ENCODE assay signal across 30 cellular contexts in the genomic region with DNA sequence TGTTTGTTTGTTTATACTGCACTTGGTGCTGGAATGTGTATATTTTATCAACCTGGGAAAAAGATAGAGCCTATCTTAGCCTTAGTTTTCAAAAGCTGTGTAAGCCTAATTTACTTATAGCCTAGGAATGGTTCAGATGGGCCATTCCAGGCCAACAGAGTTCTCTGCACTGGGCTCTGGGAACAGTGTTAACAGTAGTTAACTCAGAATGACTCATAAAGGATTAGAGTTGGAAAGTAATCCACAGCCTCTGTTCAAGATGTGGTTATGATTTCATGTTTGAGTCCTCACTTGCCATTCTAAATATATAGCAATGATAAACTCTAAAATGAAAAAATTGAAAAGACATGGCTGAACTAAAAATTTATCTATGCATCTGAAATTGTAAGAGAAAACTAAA. TPM values are rescaled to one million over a fixed set of nuclear protein-coding genes. Genes with fewer than 3 reads are reported as not detected.
DNase-seq lines count a peak whose midpoint lies in the region; ATAC-seq, FAIRE-seq and TF ChIP-seq lines count a peak whose summit lies in the region.
"Had no signal": no experiment of that assay in that cellular context is flagged by ENCODE, and none has a peak within 500 bp of the region (broad histone marks: within the 10 kb centered on the region; RNA-seq: fewer than 3 reads in every experiment).

No MANE protein-coding gene starts in this region.

- no peak overlapping the region for H4K8ac ChIP-seq in IMR-90 (ENCODE audit: low read depth in 2 of 2, low read length in 2 of 2)

- H2AFZ ChIP-seq in IMR-90 (replicated peaks; ENCODE audit: low read length, poor library complexity) = no peak overlapping the region
- H2AFZ ChIP-seq in astrocyte (ENCODE audit: low read depth, low read length) = no peak overlapping the region

- no peaks in the 10 kb centered on the region for H3K9me1 ChIP-seq in IMR-90 (ENCODE audit: insufficient read depth, low read length)

- ATAC-seq in IMR-90 (ENCODE audit: low read depth) = no peak
- ATAC-seq: Right ventricle myocardium inferior, WTC11 had no signal

- TF ChIP-seq CTCF in AG09309 (IDR thresholded peaks at IDR 0.05; ENCODE audit: control insufficient read depth, insufficient read depth, low read depth, low read length, missing control alignments) (no peak), IMR-90 (conservative IDR thresholded peaks at IDR 0.05; ENCODE audit: low read depth, low read length) (no peak), astrocyte (IDR thresholded peaks at IDR 0.05; ENCODE audit: insufficient read depth, low read depth, low read length) (no peak), testis (IDR thresholded peaks at IDR 0.05) (no peak)

- H3K9me3 Mint-ChIP-seq in astrocyte (ENCODE audit: unreplicated experiment) = no peaks in the 10 kb centered on the region
- H3K9me3 Mint-ChIP-seq: activated T-helper 2 cell treated with anti-CD3 and anti-CD28 coated beads, Interferon-gamma antibody, Interleukin-2, Interleukin-4, amounts not matched to agents 10 μg/mL and 5 μg/mL and 100 μg/mL, durations not matched to agents 14 hours and 24 hours and 36 hours; WTC11 had no signal

- no peaks in the 10 kb centered on the region; the same call in 1 of the 2 replicates for H3K9me3 ChIP-seq in IMR-90 (ENCODE audit: control insufficient read depth, insufficient read depth, low read length)
- no peaks in the 10 kb centered on the region for H3K9me3 ChIP-seq in astrocyte (ENCODE audit: insufficient read depth, low read depth, low read length)
- no peaks in the 10 kb centered on the region for H3K9me3 ChIP-seq in HAP-1
- H3K9me3 ChIP-seq in testis = no peaks in the 10 kb centered on the region
- H3K9me3 ChIP-seq: neutrophil had no signal

- H3K56ac ChIP-seq in IMR-90 (ENCODE audit: extremely low read depth, insufficient read depth, low read length) = no peak overlapping the region

- H3K27me3 ChIP-seq in IMR-90 (ENCODE audit: control insufficient read depth, insufficient read depth, low read length) (no peaks in the 10 kb centered on the region), astrocyte (ENCODE audit: insufficient read depth, low read length) (no peaks in the 10 kb centered on the region), HAP-1 (ENCODE audit: low read depth) (no peaks in the 10 kb centered on the region), testis (no peaks in the 10 kb centered on the region)
- H3K27me3 ChIP-seq: neutrophil had no signal

- no peak overlapping the region for H4K5ac ChIP-seq in IMR-90 (ENCODE audit: low read depth, low read length)

- no peaks in the 10 kb centered on the region for H3K4me1 ChIP-seq in IMR-90 (ENCODE audit: control insufficient read depth, insufficient read depth, low read length)
- no peaks in the 10 kb centered on the region for H3K4me1 ChIP-seq in astrocyte (ENCODE audit: insufficient read depth, low read length)
- no peaks in the 10 kb centered on the region for H3K4me1 ChIP-seq in HAP-1
- no peaks in the 10 kb centered on the region for H3K4me1 ChIP-seq in testis

- H3K27ac Mint-ChIP-seq in astrocyte (ENCODE audit: unreplicated experiment) = no peak overlapping the region
- H3K27ac Mint-ChIP-seq: activated naive CD8-positive, alpha-beta T cell; activated T-helper 2 cell treated with anti-CD3 and anti-CD28 coated beads, Interferon-gamma antibody, Interleukin-2, Interleukin-4, amounts not matched to agents 10 μg/mL and 5 μg/mL and 100 μg/mL, durations not matched to agents 14 hours and 24 hours and 36 hours; WTC11 had no signal

- POLR2A ChIA-PET in IMR-90 (lab: Charles Lee; ENCODE audit: unreplicated experiment) = no interaction called here

- H3K4me3 ChIP-seq in AG09309 (ENCODE audit: control insufficient read depth, low read depth, low read length) (no peak overlapping the region), IMR-90 (ENCODE audit: insufficient read depth, low read depth, low read length) (no peak overlapping the region), astrocyte (ENCODE audit: insufficient read depth, low read depth, low read length) (no peak overlapping the region), HAP-1 (no peak overlapping the region), testis (no peak overlapping the region)

- H3K23ac ChIP-seq in IMR-90 (ENCODE audit: low read depth, low read length) = no peak overlapping the region

- H3K9ac ChIP-seq in IMR-90 (ENCODE audit: low read depth, low read length) (no peak overlapping the region), astrocyte (ENCODE audit: low read length) (no peak overlapping the region)

- no peak overlapping the region for H2BK15ac ChIP-seq in IMR-90 (ENCODE audit: low read depth, low read length)

- intact Hi-C loops in IMR-90 (cut with micrococcal nuclease) = no loop called here
- intact Hi-C loops in testis (cut with DNase I; ENCODE audit: low total_unique reads) = no loop called here

- no TSS peak for BruUV-seq in IMR-90 (replicated peaks; lab: Mats Ljungman, UMichigan)

- no peaks in the 10 kb centered on the region for H3K79me2 ChIP-seq in astrocyte (ENCODE audit: insufficient read depth, low read length)

- no peak overlapping the region for H2AK5ac ChIP-seq in IMR-90 (ENCODE audit: low read depth, low read length)

- H3K4me2 ChIP-seq in IMR-90 (ENCODE audit: low read depth, low read length) (no peak overlapping the region), astrocyte (ENCODE audit: low read length) (no peak overlapping the region)

- H3K14ac ChIP-seq in IMR-90 (replicated peaks; ENCODE audit: low read depth, low read length) = no peak overlapping the region

- dilution Hi-C loops in IMR-90 (cut with HindIII; ENCODE audit: low sequenced_read_pairs, unreplicated experiment) = no loop called here

- H3K27me3 Mint-ChIP-seq in astrocyte (ENCODE audit: low read depth, unreplicated experiment) = no peaks in the 10 kb centered on the region
- H3K27me3 Mint-ChIP-seq: activated naive CD8-positive, alpha-beta T cell had no signal

- no peak for FAIRE-seq in astrocyte (lab: Jason Lieb, UNC)
- FAIRE-seq in urothelium cell line (lab: Jason Lieb, UNC) = no peak
- FAIRE-seq: endothelial cell of umbilical vein, HTR-8/SVneo, small intestine had no signal

- H3K36me3 ChIP-seq in IMR-90 (ENCODE audit: control insufficient read depth, insufficient read depth, low read length) (no peaks in the 10 kb centered on the region), astrocyte (ENCODE audit: insufficient read depth, low read length) (no peaks in the 10 kb centered on the region), HAP-1 (replicated peaks) (no peaks in the 10 kb centered on the region), testis (ENCODE audit: low read depth, missing control alignments) (no peaks in the 10 kb centered on the region)
- H3K36me3 ChIP-seq: neutrophil had no signal

- H2AK9ac ChIP-seq in IMR-90 (replicated peaks; ENCODE audit: low read depth, low read length, poor library complexity) = no peak overlapping the region

- H3K18ac ChIP-seq in IMR-90 (ENCODE audit: low read depth, low read length) = no peak overlapping the region

- H3K4me3 Mint-ChIP-seq in astrocyte (ENCODE audit: unreplicated experiment) = no peak overlapping the region
- H3K4me3 Mint-ChIP-seq: activated naive CD8-positive, alpha-beta T cell; WTC11 had no signal

- H4K20me1 ChIP-seq in IMR-90 (ENCODE audit: insufficient read depth, low read length) (no peaks in the 10 kb centered on the region), astrocyte (ENCODE audit: insufficient read depth, low read length) (no peaks in the 10 kb centered on the region)

- H3K27ac ChIP-seq in IMR-90 (ENCODE audit: insufficient read depth, low read length) = no peak overlapping the region
- no peak overlapping the region for H3K27ac ChIP-seq in astrocyte (ENCODE audit: low read depth, low read length)
- H3K27ac ChIP-seq in testis = no peak overlapping the region
- H3K27ac ChIP-seq: neutrophil had no signal

- H3K79me1 ChIP-seq in IMR-90 (ENCODE audit: low read depth in 1 of 2, low read length in 2 of 2) = no peaks in the 10 kb centered on the region

- DNase-seq in AG09309 (ENCODE audit: low read depth) = peak; percentile 7
- peak; percentile 3 for DNase-seq in IMR-90
- DNase-seq in astrocyte (ENCODE audit: low read depth) = peak; percentile 52
- peak; percentile 6 for DNase-seq in myocyte (ENCODE audit: low read depth)
- DNase-seq in urothelium cell line (ENCODE audit: low spot score) = no peak
- no peak for DNase-seq in HAP-1 (ENCODE audit: low spot score in 2 of 2)
- DNase-seq in testis = no peak
- no peak for DNase-seq in activated effector memory CD4-positive, alpha-beta T cell treated with Interleukin-2 at 50 U/mL for 16 hours
- DNase-seq: activated CD4-positive, alpha-beta T cell treated with anti-CD3 and anti-CD28 coated beads, Interleukin-2, amount 50 U/mL, for 48 hours; C1 segment of cervical spinal cord; foreskin fibroblast; GOT3; KG1; mesenchymal stem cell; NCI-H1092; NCI-H1930; NCI-H2227 treated with DMSO at 0.1 percent for 48 hours; NCI-H774; small intestine; substantia nigra had no signal

- no peak overlapping the region for H2BK120ac ChIP-seq in IMR-90 (ENCODE audit: low read depth, low read length)

- CTCF ChIA-PET in IMR-90 (lab: Yijun Ruan, JAX) = no interaction called here

- peaks cover 11% of the 10 kb centered on the region for H3K4me1 Mint-ChIP-seq in astrocyte (ENCODE audit: low read depth, unreplicated experiment)

- in situ Hi-C loops in IMR-90 (cut with MboI; ENCODE audit: low sequenced_read_pairs) (no loop called here), HAP-1 (cut with MboI; ENCODE audit: low sequenced_read_pairs) (no loop called here)

- no peak overlapping the region for H4K91ac ChIP-seq in IMR-90 (ENCODE audit: insufficient read depth, low read depth, low read length)

- TF ChIP-seq POLR2A in IMR-90 (IDR thresholded peaks at IDR 0.05; ENCODE audit: low read depth, low read length) = no peak
- TF ChIP-seq POLR2A in testis (IDR thresholded peaks at IDR 0.05) = no peak

- no peak overlapping the region for H3K4ac ChIP-seq in IMR-90 (ENCODE audit: low read depth, low read length)

- no peak for TF ChIP-seq RAD21 in IMR-90 (IDR thresholded peaks at IDR 0.05; ENCODE audit: low read length)

- no peaks in the 10 kb centered on the region for H3K36me3 Mint-ChIP-seq in astrocyte (ENCODE audit: low read depth, unreplicated experiment)
- H3K36me3 Mint-ChIP-seq: activated naive CD8-positive, alpha-beta T cell; WTC11 had no signal

- H2BK5ac ChIP-seq in IMR-90 (ENCODE audit: low read depth, low read length, poor library complexity, severe bottlenecking) = no peak overlapping the region

- H2BK20ac ChIP-seq in IMR-90 (ENCODE audit: low read depth, low read length) = no peak overlapping the region

TF ChIP-seq in IMR-90, 13 proteins besides CTCF, POLR2A, EP300 and RAD21 (continues in another document):
- TF ChIP-seq NFE2L2 (IDR thresholded peaks at IDR 0.05; ENCODE audit: low read depth, low read length) (no peak), MAFK (IDR thresholded peaks at IDR 0.05; ENCODE audit: low read depth, low read length) (no peak), RFX5 (IDR thresholded peaks at IDR 0.05; ENCODE audit: low read depth, low read length) (no peak)

RNA-seq across cellular contexts. Expression of a gene that starts 22.6 kb away (rescaled TPM):
- total RNA-seq in IMR-90 (2012; rRNA removed) (under 0.01 TPM in 1 of 2 replicates, not detected in the other), astrocyte (0.43 and 0.46 TPM in 2 replicates), myocyte (0.42 and 0.53 TPM in 2 replicates), testis (1 to 10 TPM; 6.3 to 6.6 TPM)
- polyA plus RNA-seq in IMR-90 (2012; rRNA removed) (not detected in 2 replicates), testis (ENCODE audit: insufficient read depth, low read depth, low replicate concordance) (7.3 TPM)
- not detected in 2 replicates for polyA plus RNA-seq in IMR-90 (2012; cell fraction: cytosol; rRNA removed)
- polyA plus RNA-seq in IMR-90 (2012; cell fraction: nucleus; rRNA removed; ENCODE audit: low replicate concordance) = not detected in 2 replicates
- 0.05 TPM for polyA plus RNA-seq in myocyte (2012)
- total RNA-seq: endothelial cell of umbilical vein; OCI-LY7; pulmonary artery endothelial cell; T-helper 2 cell treated with Interferon-gamma antibody and Interleukin-4, amounts not matched to agents 100 ng/mL and 5 ng/mL, for 36 hours had no signal
- polyA plus RNA-seq: endothelial cell of umbilical vein had no signal

Comparison
In these comparisons a context has a peak if more than half of its experiments do, and no peak if none do; other contexts are left out.
1. DNase-seq: peak in AG09309 (single experiment), IMR-90 (single experiment), astrocyte (single experiment) and myocyte (single experiment); none in urothelium cell line (single experiment), HAP-1 (0 of 2), testis (single experiment) and activated effector memory CD4-positive, alpha-beta T cell treated with Interleukin-2 at 50 U/mL for 16 hours (single experiment).